21 cellular contexts compared by ENCODE assay signal in genomic region chr15:27672537-27672936, GRCh38.
"Had no signal": no experiment of that assay in that cellular context is flagged by ENCODE, and none has a peak within 500 bp of the region (broad histone marks: within the 10 kb centered on the region; RNA-seq: fewer than 3 reads in every experiment).

No MANE protein-coding gene starts in this region.

- H3K27ac ChIP-seq: Peyer's patch, RWPE1, SJCRH30, WERI-Rb-1 had no signal

- H3K9ac ChIP-seq: SK-N-SH had no signal

- H3K4me1 ChIP-seq: Peyer's patch, SJCRH30 had no signal

- H3K4me2 ChIP-seq: SK-N-SH had no signal

- ATAC-seq: activated CD4-positive, alpha-beta T cell treated with anti-CD3 and anti-CD28 coated beads for 36 hours; activated CD8-positive, alpha-beta T cell treated with anti-CD3 and anti-CD28 coated beads for 36 hours had no signal

- H3K4me3 Mint-ChIP-seq: activated CD4-positive, alpha-beta T cell treated with anti-CD3 and anti-CD28 coated beads for 36 hours; activated CD8-positive, alpha-beta T cell treated with anti-CD3 and anti-CD28 coated beads for 36 hours; activated naive CD8-positive, alpha-beta T cell treated with anti-CD3 and anti-CD28 coated beads, Interleukin-2, amount 10 ng/mL, durations not matched to agents 7 days and 5 days; central memory CD8-positive, alpha-beta T cell had no signal

- H3K36me3 ChIP-seq: Peyer's patch, SJCRH30, WERI-Rb-1 had no signal

- H3K4me1 Mint-ChIP-seq: activated CD4-positive, alpha-beta T cell treated with anti-CD3 and anti-CD28 coated beads for 36 hours; activated naive CD8-positive, alpha-beta T cell treated with anti-CD3 and anti-CD28 coated beads, Interleukin-2, amount 10 ng/mL, durations not matched to agents 7 days and 5 days; central memory CD8-positive, alpha-beta T cell had no signal

- H3K36me3 Mint-ChIP-seq: activated naive CD8-positive, alpha-beta T cell treated with anti-CD3 and anti-CD28 coated beads, Interleukin-2, amount 10 ng/mL, durations not matched to agents 7 days and 5 days had no signal

- DNase-seq: activated CD4-positive, alpha-beta T cell treated with anti-CD3 and anti-CD28 coated beads for 36 hours; activated CD8-positive, alpha-beta memory T cell treated with anti-CD3 and anti-CD28 coated beads, Interleukin-2, amount 50 U/mL, for 4 hours; activated CD8-positive, alpha-beta T cell treated with anti-CD3 and anti-CD28 coated beads for 36 hours; activated naive CD4-positive, alpha-beta T cell treated with anti-CD3 and anti-CD28 coated beads, Interleukin-2, amount 50 U/mL, for 16 hours; activated naive CD8-positive, alpha-beta T cell treated with anti-CD3 and anti-CD28 coated beads, Interleukin-2, amount 10 ng/mL, durations not matched to agents 7 days and 5 days; aorta; Kasumi-1; NCI-H1105 treated with DMSO at 0.1 percent for 48 hours; NCI-H1436 treated with DMSO at 0.1 percent for 48 hours; NCI-H187; NCI-H2081; NCI-H510A treated with DMSO at 0.1 percent for 48 hours; NK-92 treated with Interleukin-12 subunit alpha and Interleukin-12 subunit beta, amount 100 ng/mL, for 24 hours; Peyer's patch; Right ventricle myocardium superior; SJCRH30; SK-N-SH; T-helper 1 cell; WERI-Rb-1 had no signal

- H3K9me3 ChIP-seq: Peyer's patch, SJCRH30, SK-N-SH had no signal

- H3K27ac Mint-ChIP-seq: activated CD4-positive, alpha-beta T cell treated with anti-CD3 and anti-CD28 coated beads for 36 hours; activated CD8-positive, alpha-beta T cell treated with anti-CD3 and anti-CD28 coated beads for 36 hours; activated naive CD8-positive, alpha-beta T cell treated with anti-CD3 and anti-CD28 coated beads, Interleukin-2, amount 10 ng/mL, durations not matched to agents 7 days and 5 days had no signal

- H3K27me3 Mint-ChIP-seq: activated CD8-positive, alpha-beta T cell treated with anti-CD3 and anti-CD28 coated beads for 36 hours; activated naive CD8-positive, alpha-beta T cell treated with anti-CD3 and anti-CD28 coated beads, Interleukin-2, amount 10 ng/mL, durations not matched to agents 7 days and 5 days; central memory CD8-positive, alpha-beta T cell had no signal

- H3K4me3 ChIP-seq: Peyer's patch, SJCRH30 had no signal

- H3K27me3 ChIP-seq: Peyer's patch, SJCRH30 had no signal

- H3K9me3 Mint-ChIP-seq: activated CD8-positive, alpha-beta T cell treated with anti-CD3 and anti-CD28 coated beads for 36 hours had no signal
